15 cellular contexts compared by ENCODE assay signal in genomic region chr1:162475539-162476185, GRCh38. TPM values are rescaled to one million over a fixed set of nuclear protein-coding genes. Genes with fewer than 3 reads are reported as not detected.
DNase-seq lines count a peak whose midpoint lies in the region; FAIRE-seq and TF ChIP-seq lines count a peak whose summit lies in the region.
"Had no signal": no experiment of that assay in that cellular context is flagged by ENCODE, and none has a peak within 500 bp of the region (broad histone marks: within the 10 kb centered on the region; RNA-seq: fewer than 3 reads in every experiment).

No MANE protein-coding gene starts in this region.

- TF ChIP-seq EP300 in H1 (IDR thresholded peaks at IDR 0.05; ENCODE audit: borderline replicate concordance in 1 of 2, low read depth in 2 of 2, low read length in 2 of 2), result no peak

- H3K4me2 ChIP-seq in mammary epithelial cell (ENCODE audit: insufficient read depth, low read depth, low read length) (no peak overlapping the region), Loucy (ENCODE audit: low read depth, low read length, poor library complexity, severe bottlenecking) (no peak overlapping the region), H1 (ENCODE audit: insufficient read depth in 1 of 2, low read depth in 2 of 2, low read length in 2 of 2) (no peak overlapping the region), neural progenitor cell (no peak overlapping the region)

- no peak overlapping the region for H4K8ac ChIP-seq in H1 (ENCODE audit: extremely low read depth, insufficient read depth, low read length)

- H3K27ac Mint-ChIP-seq in MCF 10A (ENCODE audit: low read depth, unreplicated experiment) (no peak overlapping the region), neural progenitor cell (no peak overlapping the region)
- H3K27ac Mint-ChIP-seq: CD14-positive monocyte had no signal

- H3K9me2 ChIP-seq in Loucy (replicated peaks; ENCODE audit: low read depth, low read length), result no peaks in the 10 kb centered on the region

- TF ChIP-seq POLR2A in H1 (IDR thresholded peaks at IDR 0.05; ENCODE audit: control extremely low read depth in 1 of 2, low read depth in 2 of 2, low read length in 2 of 2), result no peak

- H3K4me1 ChIP-seq in mammary epithelial cell (ENCODE audit: insufficient read depth, low read length), result no peaks in the 10 kb centered on the region
- no peaks in the 10 kb centered on the region for H3K4me1 ChIP-seq in Loucy (ENCODE audit: insufficient read depth, low read length, poor library complexity, severe bottlenecking)
- peaks cover 0 to 8% (median 4%) of the 10 kb centered on the region in 4 experiments; a peak in 4 of 7 replicates for H3K4me1 ChIP-seq in H1 (replicated peaks in 1 of 4; ENCODE audit: control insufficient read depth in 3 of 4, insufficient read depth in 4 of 4, low read length in 3 of 4)
- H3K4me1 ChIP-seq in neural progenitor cell, result no peaks in the 10 kb centered on the region
- no peaks in the 10 kb centered on the region for H3K4me1 ChIP-seq in tibial artery
- H3K4me1 ChIP-seq: SJSA1 had no signal

- in situ Hi-C loops in mammary epithelial cell (cut with MboI; ENCODE audit: low sequenced_read_pairs in 2 of 2) (no loop called here), G401 (cut with HindIII; ENCODE audit: low sequenced_read_pairs) (no loop called here), ACHN (cut with HindIII; ENCODE audit: low pct_ligation_motif_present, low pct_unique_long_range_greater_than_20kb, low sequenced_read_pairs) (no loop called here)

- H4K91ac ChIP-seq in H1 (replicated peaks; ENCODE audit: insufficient read length, low read length), result no peak overlapping the region

- H3K4me1 Mint-ChIP-seq in MCF 10A (ENCODE audit: insufficient read depth, unreplicated experiment) (peaks cover under 1% of the 10 kb centered on the region), neural progenitor cell (no peaks in the 10 kb centered on the region)

- dilution Hi-C loops in mammary epithelial cell (cut with HindIII; ENCODE audit: low sequenced_read_pairs), result no loop called here

- peak; percentile 69 for FAIRE-seq in H1 (lab: Jason Lieb, UNC)

- 0 out of 2 replicates have a peak overlapping the region, but pooled peaks have one; percentile 38 for H2BK20ac ChIP-seq in H1 (ENCODE audit: low read length)

- peak; percentile 40 for DNase-seq in mammary epithelial cell
- DNase-seq in MCF 10A (ENCODE audit: unreplicated experiment), result no peak
- peak in 1 of 2 experiments; percentile 61 for DNase-seq in H1 (ENCODE audit: low read depth in 1 of 2, low spot score in 2 of 2)
- peak; percentile 22 for DNase-seq in neural progenitor cell (ENCODE audit: low spot score)
- no peak for DNase-seq in G401 (ENCODE audit: low spot score)
- DNase-seq in tibial artery, result no peak
- DNase-seq in ACHN, result no peak
- DNase-seq: COR-L47, GOT3, NCI-H1092, NCI-H226, PC-3 had no signal

- H3K4ac ChIP-seq in H1 (replicated peaks; ENCODE audit: insufficient read length, low read depth, low read length), result no peak overlapping the region

- CTCF ChIA-PET in mammary epithelial cell (lab: Charles Lee; ENCODE audit: low non-redundant PET) (interaction anchor here (0.7 kb wide), 1 partner anchor 165 kb away, joined by 4 read pairs; no protein-coding TSS in a partner anchor), MCF 10A (lab: Yijun Ruan, JAX) (interaction anchor here (0.6 to 0.8 kb wide), 2 partner anchors 161 to 419 kb away, joined by 3 to 5 read pairs; no protein-coding TSS in a partner anchor), H1 (lab: Charles Lee; ENCODE audit: partially characterized antibody) (interaction anchor here (0.6 to 2.3 kb wide), 19 partner anchors 9 to 596 kb away, joined by 3 to 10 read pairs (median 4); partner anchors contain the start of gene C1orf226)

- H3K18ac ChIP-seq in H1 (ENCODE audit: extremely low read depth, low read length), result peak overlapping the region; percentile 17; the same call in 1 of the 2 replicates

- H3K4me3 ChIP-seq in mammary epithelial cell (replicated peaks in 1 of 3; ENCODE audit: insufficient read depth in 1 of 3, low read depth in 2 of 3, low read length in 3 of 3) (no peak overlapping the region), Loucy (ENCODE audit: low read length, poor library complexity, severe bottlenecking) (no peak overlapping the region), H1 (ENCODE audit: extremely low read depth in 1 of 4, insufficient read depth in 2 of 4, low read depth in 3 of 4, low read length in 4 of 4) (no peak overlapping the region), neural progenitor cell (no peak overlapping the region), tibial artery (no peak overlapping the region)
- H3K4me3 ChIP-seq: SJSA1 had no signal

- H3K27me3 ChIP-seq in mammary epithelial cell (ENCODE audit: insufficient read depth, low read length) (no peaks in the 10 kb centered on the region), Loucy (ENCODE audit: insufficient read depth, low read length, poor library complexity, severe bottlenecking) (no peaks in the 10 kb centered on the region), H1 (replicated peaks in 1 of 4; ENCODE audit: control insufficient read depth in 3 of 4, extremely low read depth in 1 of 4, insufficient read depth in 3 of 4, low read length in 3 of 4) (no peaks in the 10 kb centered on the region), neural progenitor cell (no peaks in the 10 kb centered on the region), tibial artery (no peaks in the 10 kb centered on the region)

- POLR2A ChIA-PET in MCF 10A (lab: Yijun Ruan, JAX) (interaction anchor here (0.6 kb wide), 1 partner anchor 172 kb away, joined by 3 read pairs; no protein-coding TSS in a partner anchor), H1 (lab: Charles Lee; ENCODE audit: partially characterized antibody) (no interaction called here)

- no peak for TF ChIP-seq CTCF in mammary epithelial cell (conservative IDR thresholded peaks at IDR 0.05 in 1 of 2, IDR thresholded peaks at IDR 0.05 in 1 of 2; ENCODE audit: extremely low read depth in 1 of 2, insufficient read depth in 1 of 2, low read depth in 1 of 2, low read length in 2 of 2)
- no peak for TF ChIP-seq CTCF in MCF 10A (IDR thresholded peaks at IDR 0.05; ENCODE audit: unreplicated experiment)
- TF ChIP-seq CTCF in Loucy (conservative IDR thresholded peaks at IDR 0.05; ENCODE audit: low read length), result 0 out of 2 replicates have a peak, but pooled peaks have one; percentile 15
- TF ChIP-seq CTCF in H1 (IDR thresholded peaks at IDR 0.05; ENCODE audit: control extremely low read depth in 1 of 3, insufficient read depth in 1 of 3, low read depth in 1 of 3, low read length in 3 of 3), result peak; percentile 31 to 65 (median 41)
- peak; percentile 34 for TF ChIP-seq CTCF in neural progenitor cell (IDR thresholded peaks at IDR 0.05)
- TF ChIP-seq CTCF in tibial artery (IDR thresholded peaks at IDR 0.05), result no peak

- no peak overlapping the region for H3K23ac ChIP-seq in H1 (ENCODE audit: insufficient read length)

- TF ChIP-seq RAD21 in H1 (IDR thresholded peaks at IDR 0.05 in 1 of 2, conservative IDR thresholded peaks at IDR 0.05 in 1 of 2; ENCODE audit: low read depth in 2 of 2, low read length in 2 of 2), result peak; percentile 54 to 61

- H4K20me1 ChIP-seq in mammary epithelial cell (ENCODE audit: insufficient read depth, low read length) (no peaks in the 10 kb centered on the region), Loucy (ENCODE audit: insufficient read depth, low read length, poor library complexity, severe bottlenecking) (no peaks in the 10 kb centered on the region), H1 (replicated peaks in 1 of 2; ENCODE audit: control insufficient read depth in 1 of 2, insufficient read depth in 2 of 2, low read length in 2 of 2) (no peaks in the 10 kb centered on the region), neural progenitor cell (ENCODE audit: low read depth) (no peaks in the 10 kb centered on the region)

- H3K79me1 ChIP-seq in H1 (ENCODE audit: low read depth, low read length), result no peaks in the 10 kb centered on the region

- H2BK5ac ChIP-seq in H1 (ENCODE audit: low read depth, low read length), result no peak overlapping the region

- H3K9me3 Mint-ChIP-seq in MCF 10A (ENCODE audit: unreplicated experiment) (no peaks in the 10 kb centered on the region), neural progenitor cell (peaks cover 33% of the 10 kb centered on the region)

- H3K36me3 ChIP-seq in mammary epithelial cell (ENCODE audit: insufficient read depth, low read length) (no peaks in the 10 kb centered on the region), Loucy (ENCODE audit: insufficient read depth, low read length) (no peaks in the 10 kb centered on the region), H1 (ENCODE audit: control insufficient read depth in 2 of 4, insufficient read depth in 4 of 4, low read length in 3 of 4) (no peaks in the 10 kb centered on the region), neural progenitor cell (no peaks in the 10 kb centered on the region), tibial artery (no peaks in the 10 kb centered on the region)
- H3K36me3 ChIP-seq: SJSA1 had no signal

- H3K36me3 Mint-ChIP-seq in MCF 10A (ENCODE audit: insufficient read depth, unreplicated experiment) (peaks cover 4% of the 10 kb centered on the region), neural progenitor cell (peaks cover 7% of the 10 kb centered on the region)
- H3K36me3 Mint-ChIP-seq: CD14-positive monocyte had no signal

- H3F3A ChIP-seq in Loucy (ENCODE audit: low read depth) (no peaks in the 10 kb centered on the region), neural progenitor cell (ENCODE audit: low read depth) (no peaks in the 10 kb centered on the region)

- no peak overlapping the region for H4K5ac ChIP-seq in H1 (ENCODE audit: insufficient read length, low read depth, low read length)

- H3K23me2 ChIP-seq in H1 (ENCODE audit: low read depth, low read length), result no peaks in the 10 kb centered on the region

- BruUV-seq in mammary epithelial cell (replicated peaks; lab: Mats Ljungman, UMichigan), result no TSS peak
- no TSS peak for BruUV-seq in MCF 10A (replicated peaks; lab: Mats Ljungman, UMichigan)

- H2AFZ ChIP-seq in mammary epithelial cell (ENCODE audit: low read depth, low read length) (peak overlapping the region; percentile 45), Loucy (ENCODE audit: low read length) (no peak overlapping the region), H1 (ENCODE audit: low read length) (peak overlapping the region; percentile 92), neural progenitor cell (replicated peaks) (no peak overlapping the region)

- intact Hi-C loops in mammary epithelial cell (cut with micrococcal nuclease), result no loop called here
- intact Hi-C loops in MCF 10A (cut with micrococcal nuclease), result no loop called here
- intact Hi-C loops in tibial artery (cut with DNase I; ENCODE audit: low total_unique reads), result no loop called here

- no peak overlapping the region for H3K56ac ChIP-seq in H1 (replicated peaks; ENCODE audit: insufficient read length, low read depth, low read length)

- H2BK120ac ChIP-seq in H1 (replicated peaks; ENCODE audit: low read depth, low read length), result no peak overlapping the region

- no peak overlapping the region for H2AK5ac ChIP-seq in H1 (ENCODE audit: low read depth, low read length)

- no peak overlapping the region for H3K14ac ChIP-seq in H1 (ENCODE audit: insufficient read length)

- no peak overlapping the region for H3K9ac ChIP-seq in mammary epithelial cell (ENCODE audit: insufficient read depth, low read length)
- H3K9ac ChIP-seq in Loucy (ENCODE audit: low read depth, low read length, poor library complexity, severe bottlenecking), result no peak overlapping the region
- no peak overlapping the region for H3K9ac ChIP-seq in H1 (replicated peaks in 1 of 4; ENCODE audit: extremely low read depth in 1 of 4, low read depth in 3 of 4, low read length in 3 of 4)
- H3K9ac ChIP-seq in neural progenitor cell, result no peak overlapping the region

- peak overlapping the region; percentile 60; the same call in 1 of the 2 replicates for H2BK12ac ChIP-seq in H1 (ENCODE audit: low read depth, low read length)

- H3K9me3 ChIP-seq in mammary epithelial cell (replicated peaks; ENCODE audit: insufficient read depth, low read length) (no peaks in the 10 kb centered on the region), Loucy (ENCODE audit: insufficient read depth, low read depth, low read length) (peaks cover 2% of the 10 kb centered on the region; the same call in 1 of the 2 replicates), H1 (ENCODE audit: insufficient read depth in 2 of 2, low read depth in 1 of 2, low read length in 1 of 2) (no peaks in the 10 kb centered on the region), neural progenitor cell (ENCODE audit: low read depth) (no peaks in the 10 kb centered on the region), tibial artery (peaks cover 0 to 16% (median 10%) of the 10 kb centered on the region in 3 donors)
- H3K9me3 ChIP-seq: SJSA1 had no signal

- no peak overlapping the region for H2BK15ac ChIP-seq in H1 (ENCODE audit: low read length)

- H3K79me2 ChIP-seq in mammary epithelial cell (ENCODE audit: insufficient read depth, low read length) (no peaks in the 10 kb centered on the region), Loucy (ENCODE audit: insufficient read depth, low read length) (no peaks in the 10 kb centered on the region), H1 (ENCODE audit: control insufficient read depth in 1 of 2, insufficient read depth in 2 of 2, low read length in 2 of 2) (no peaks in the 10 kb centered on the region), neural progenitor cell (ENCODE audit: low read depth) (no peaks in the 10 kb centered on the region)

- WGBS in mammary epithelial cell (ENCODE audit: low coverage, missing lambda C conversion rate), result 82% methylated on average over 5 of the region's 6 CpGs
- 60% methylated on average over 6 of the region's 6 CpGs; no CpG with 5 or more reads in 1 of the 2 experiments for WGBS in H1 (ENCODE audit: extremely low coverage in 1 of 2, insufficient coverage in 1 of 2, insufficient read length in 1 of 2, insufficient replicate concordance in 2 of 2, low coverage in 1 of 2, low lambda C conversion rate in 2 of 2, missing lambda C conversion rate in 1 of 2), 2 experiments

- H3K4me3 Mint-ChIP-seq in MCF 10A (ENCODE audit: unreplicated experiment) (no peak overlapping the region), neural progenitor cell (no peak overlapping the region)
- H3K4me3 Mint-ChIP-seq: CD14-positive monocyte had no signal

- H3K27ac ChIP-seq in mammary epithelial cell (ENCODE audit: insufficient read depth, low read depth, low read length) (no peak overlapping the region), H1 (ENCODE audit: low read depth, low read length) (no peak overlapping the region), neural progenitor cell (no peak overlapping the region), tibial artery (no peak overlapping the region)
- H3K27ac ChIP-seq: SJSA1 had no signal

- H3K27me3 Mint-ChIP-seq in MCF 10A (ENCODE audit: insufficient read depth, unreplicated experiment) (no peaks in the 10 kb centered on the region), neural progenitor cell (ENCODE audit: insufficient read depth, low read depth) (no peaks in the 10 kb centered on the region)

RNA-seq across cellular contexts. Expression of gene UHMK1, which starts 22.0 kb away (rescaled TPM):
- 10 to 100 TPM; 59.5 to 97.5 TPM for total RNA-seq in mammary epithelial cell
- 16.2 TPM for polyA plus RNA-seq in mammary epithelial cell
- 57.6 TPM for polyA minus RNA-seq in mammary epithelial cell
- total RNA-seq in MCF 10A (2022), result 76.9 and 102 TPM in 2 replicates
- total RNA-seq in H1 (2021; fragmentation: NEBNext Ultra II Directional; extraction: Animal tissue kit (Norgen Biotek cat#: 25700)), result 15.0 and 16.1 TPM in 2 replicates
- polyA plus RNA-seq in H1 (2011; rRNA removed), result 3.1 and 4.6 TPM in 2 replicates
- 6.6 TPM for polyA plus RNA-seq in H1 (2011; cell fraction: cytosol; rRNA removed)
- polyA plus RNA-seq in H1 (2011; cell fraction: nucleus; rRNA removed), result 3.2 TPM
- polyA plus RNA-seq in H1 (2012, experiment 1 of 2), result 3.0 to 8.9 TPM (median 4.7 TPM) in 4 replicates
- polyA plus RNA-seq in H1 (2012, experiment 2 of 2), result 0.80 TPM
- 8.4 TPM for polyA plus RNA-seq in H1 (2013, experiment 1 of 2)
- 7.5 TPM for polyA plus RNA-seq in H1 (2013, experiment 2 of 2)
- 15.9 and 21.7 TPM in 2 replicates for polyA minus RNA-seq in H1 (2011; rRNA and poly(A)+ RNA removed)
- polyA minus RNA-seq in H1 (2011; cell fraction: cytosol; rRNA and poly(A)+ RNA removed), result 9.2 TPM
- polyA minus RNA-seq in H1 (2011; cell fraction: nucleus; rRNA and poly(A)+ RNA removed), result 18.5 TPM
- 33.8 and 48.8 TPM in 2 replicates for total RNA-seq in neural progenitor cell (ENCODE audit: low replicate concordance)
- total RNA-seq in G401 (2014; rRNA removed; shearing (Covaris generic)), result 11.7 and 16.3 TPM in 2 replicates

Comparison
In these comparisons a context has a peak if more than half of its experiments do, and no peak if none do; other contexts are left out.
1. DNase-seq: peak in mammary epithelial cell (single experiment) and neural progenitor cell (single experiment); none in MCF 10A (single experiment), G401 (single experiment), tibial artery (0 of 2) and ACHN (single experiment).
2. H2AFZ ChIP-seq: peak in mammary epithelial cell (single experiment) and H1 (single experiment); none in Loucy (single experiment) and neural progenitor cell (single experiment).
3. CTCF ChIP-seq: peak in Loucy (single experiment), H1 (3 of 3) and neural progenitor cell (single experiment); none in mammary epithelial cell (0 of 2), MCF 10A (single experiment) and tibial artery (0 of 2).